8 cellular contexts compared by ENCODE assay signal in the genomic region with DNA sequence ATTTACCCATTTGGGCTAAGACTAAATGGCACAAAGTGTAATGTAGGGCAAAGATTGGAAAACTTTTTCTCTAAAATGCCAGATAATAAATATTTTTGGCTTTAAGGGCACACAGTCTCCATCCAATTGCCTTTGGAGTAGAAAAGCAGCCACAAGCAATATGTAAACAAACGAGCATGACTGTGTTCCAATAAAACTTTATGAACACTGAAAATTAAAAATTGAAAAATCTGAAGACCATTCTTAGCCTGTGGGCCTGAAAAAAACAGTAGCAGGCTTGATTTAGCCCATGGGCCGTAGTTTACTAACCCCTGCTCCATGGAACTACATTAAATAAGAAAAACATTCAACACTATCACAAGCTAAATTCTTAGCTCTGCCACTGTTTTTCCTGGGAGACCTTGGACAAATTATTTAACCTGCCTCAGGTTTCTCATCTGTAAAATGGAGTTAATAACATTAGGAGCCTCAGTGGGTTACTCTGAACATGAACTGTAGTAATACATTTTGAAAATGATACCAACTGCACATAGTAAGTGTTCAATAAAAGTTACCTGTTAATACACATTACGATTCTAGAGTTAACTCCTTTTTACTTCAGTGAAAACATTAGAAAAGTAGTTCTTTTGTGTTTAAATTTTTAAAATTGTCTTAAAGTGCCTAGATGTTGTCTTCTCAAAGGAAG. TPM values are rescaled to one million over a fixed set of nuclear protein-coding genes. Genes with fewer than 3 reads are reported as not detected.
DNase-seq lines count a peak whose midpoint lies in the region; ATAC-seq, FAIRE-seq and TF ChIP-seq lines count a peak whose summit lies in the region.

No MANE protein-coding gene starts in this region.

- peaks cover 20% of the 10 kb centered on the region for H3K36me3 Mint-ChIP-seq in activated CD4-positive, alpha-beta T cell treated with anti-CD3 and anti-CD28 coated beads, Interleukin-2, amount 10 ng/mL, durations not matched to agents 24 days and 14 days (ENCODE audit: low read depth)
- peaks cover 37% of the 10 kb centered on the region for H3K36me3 Mint-ChIP-seq in activated CD8-positive, alpha-beta T cell treated with anti-CD3 and anti-CD28 coated beads, Interleukin-2, amount 10 ng/mL, durations not matched to agents 7 days and 5 days (ENCODE audit: low read depth)

- no peak overlapping the region for H2AFZ ChIP-seq in keratinocyte (ENCODE audit: control insufficient read depth, low read length)

- H3K4me3 Mint-ChIP-seq in activated CD4-positive, alpha-beta T cell treated with anti-CD3 and anti-CD28 coated beads, Interleukin-2, amount 10 ng/mL, durations not matched to agents 24 days and 14 days = peak overlapping the region; percentile 87
- peak overlapping the region; percentile 95 for H3K4me3 Mint-ChIP-seq in activated CD8-positive, alpha-beta T cell treated with anti-CD3 and anti-CD28 coated beads, Interleukin-2, amount 10 ng/mL, durations not matched to agents 7 days and 5 days

- H3K27ac ChIP-seq in keratinocyte (ENCODE audit: control insufficient read depth, insufficient read depth, low read length) (peak overlapping the region; percentile 94), thoracic aorta (peak overlapping the region; percentile 82 to 83)

- no peaks in the 10 kb centered on the region for H3K27me3 Mint-ChIP-seq in activated CD4-positive, alpha-beta T cell treated with anti-CD3 and anti-CD28 coated beads, Interleukin-2, amount 10 ng/mL, durations not matched to agents 24 days and 14 days
- no peaks in the 10 kb centered on the region for H3K27me3 Mint-ChIP-seq in activated CD8-positive, alpha-beta T cell treated with anti-CD3 and anti-CD28 coated beads, Interleukin-2, amount 10 ng/mL, durations not matched to agents 7 days and 5 days (ENCODE audit: low read depth)

- H3K27ac Mint-ChIP-seq in activated CD4-positive, alpha-beta T cell treated with anti-CD3 and anti-CD28 coated beads, Interleukin-2, amount 10 ng/mL, durations not matched to agents 24 days and 14 days = peak overlapping the region; percentile 93
- peak overlapping the region; percentile 99 for H3K27ac Mint-ChIP-seq in activated CD8-positive, alpha-beta T cell treated with anti-CD3 and anti-CD28 coated beads, Interleukin-2, amount 10 ng/mL, durations not matched to agents 7 days and 5 days

- peaks cover 61% of the 10 kb centered on the region for H3K4me1 Mint-ChIP-seq in activated CD4-positive, alpha-beta T cell treated with anti-CD3 and anti-CD28 coated beads, Interleukin-2, amount 10 ng/mL, durations not matched to agents 24 days and 14 days
- peaks cover 70% of the 10 kb centered on the region for H3K4me1 Mint-ChIP-seq in activated CD8-positive, alpha-beta T cell treated with anti-CD3 and anti-CD28 coated beads, Interleukin-2, amount 10 ng/mL, durations not matched to agents 7 days and 5 days (ENCODE audit: low read depth)

- no peak for FAIRE-seq in keratinocyte (lab: Jason Lieb, UNC)

- H3K4me1 ChIP-seq in keratinocyte (ENCODE audit: control insufficient read depth, extremely low read depth, insufficient read depth, low read length) (peaks cover 13% of the 10 kb centered on the region), thoracic aorta (ENCODE audit: control insufficient read depth in 1 of 2, low read depth in 2 of 2) (peaks cover 22 to 50% of the 10 kb centered on the region in 2 donors)

- peak overlapping the region; percentile 90 for H3K9ac ChIP-seq in keratinocyte (ENCODE audit: control insufficient read depth, extremely low read depth, insufficient read depth, low read length)

- H3K36me3 ChIP-seq in keratinocyte (ENCODE audit: control insufficient read depth in 2 of 2, extremely low read depth in 1 of 2, insufficient read depth in 2 of 2, low read length in 2 of 2) (no peaks in the 10 kb centered on the region), thoracic aorta (no peaks in the 10 kb centered on the region)

- no peak for DNase-seq in activated CD4-positive, alpha-beta T cell treated with anti-CD3 and anti-CD28 coated beads, Interleukin-2, amount 10 ng/mL, durations not matched to agents 24 days and 14 days
- no peak for DNase-seq in activated CD4-positive, alpha-beta T cell treated with anti-CD3 and anti-CD28 coated beads, Interleukin-2, amount 50 U/mL, for 48 hours
- DNase-seq in activated CD8-positive, alpha-beta T cell treated with anti-CD3 and anti-CD28 coated beads, Interleukin-2, amount 10 ng/mL, durations not matched to agents 7 days and 5 days = no peak
- DNase-seq in keratinocyte (ENCODE audit: low read depth, low spot score) = no peak
- no peak for DNase-seq in thoracic aorta (ENCODE audit: low spot score)
- no peak for DNase-seq in NCI-H226

- CTCF ChIA-PET in activated CD8-positive, alpha-beta T cell treated with anti-CD3 and anti-CD28 coated beads, Interleukin-2, amount 10 ng/mL, durations not matched to agents 7 days and 5 days (lab: Charles Lee) = interaction anchor here (1.3 to 4.3 kb wide), 6 partner anchors 8 to 96 kb away, joined by 3 to 53 read pairs (median 12); a partner anchor contains a TSS

- H3K79me2 ChIP-seq in keratinocyte (ENCODE audit: control insufficient read depth, insufficient read depth, low read length) = peaks cover 43% of the 10 kb centered on the region

- H3K9me1 ChIP-seq in keratinocyte (ENCODE audit: control insufficient read depth, extremely low read depth, insufficient read depth, low read length) = no peaks in the 10 kb centered on the region

- POLR2A ChIA-PET in activated CD8-positive, alpha-beta T cell treated with anti-CD3 and anti-CD28 coated beads, Interleukin-2, amount 10 ng/mL, durations not matched to agents 7 days and 5 days (lab: Charles Lee) = interaction anchor here (0.6 to 2.9 kb wide), 5 partner anchors 11 to 376 kb away, joined by 3 to 12 read pairs (median 8); a partner anchor contains a TSS

- peak overlapping the region; percentile 77 to 87 (median 80) for H3K4me3 ChIP-seq in keratinocyte (ENCODE audit: control insufficient read depth in 2 of 3, extremely low read depth in 1 of 3, insufficient read depth in 2 of 3, low read depth in 1 of 3, low read length in 3 of 3)
- peak overlapping the region; percentile 77 for H3K4me3 ChIP-seq in thoracic aorta

- no peaks in the 10 kb centered on the region for H3K9me3 ChIP-seq in keratinocyte (ENCODE audit: control insufficient read depth, low read depth, low read length)
- no peaks in the 10 kb centered on the region for H3K9me3 ChIP-seq in thoracic aorta

- intact Hi-C loops in activated CD4-positive, alpha-beta T cell treated with anti-CD3 and anti-CD28 coated beads, Interleukin-2, amount 10 ng/mL, durations not matched to agents 24 days and 14 days (cut with micrococcal nuclease) = loop anchor here (5.0 kb wide), 3 partner anchors 245 to 365 kb away; a partner anchor contains a TSS

- H4K20me1 ChIP-seq in keratinocyte (ENCODE audit: control insufficient read depth, extremely low read depth, insufficient read depth, low read length) = no peaks in the 10 kb centered on the region

- H3K4me2 ChIP-seq in keratinocyte (ENCODE audit: control insufficient read depth, extremely low read depth, insufficient read depth, low read depth, low read length) = peak overlapping the region; percentile 81

- TF ChIP-seq CTCF in keratinocyte (optimal IDR thresholded peaks at IDR 0.05 in 1 of 3, IDR thresholded peaks at IDR 0.05 in 1 of 3, conservative IDR thresholded peaks at IDR 0.05 in 1 of 3; ENCODE audit: extremely low read depth in 1 of 3, insufficient read depth in 2 of 3, low read length in 3 of 3) (no peak), thoracic aorta (IDR thresholded peaks at IDR 0.05) (no peak)

- peaks cover 3% of the 10 kb centered on the region for H3K9me3 Mint-ChIP-seq in activated CD4-positive, alpha-beta T cell treated with anti-CD3 and anti-CD28 coated beads, Interleukin-2, amount 10 ng/mL, durations not matched to agents 24 days and 14 days
- no peaks in the 10 kb centered on the region for H3K9me3 Mint-ChIP-seq in activated CD8-positive, alpha-beta T cell treated with anti-CD3 and anti-CD28 coated beads, Interleukin-2, amount 10 ng/mL, durations not matched to agents 7 days and 5 days (ENCODE audit: insufficient read depth)

- H3K27me3 ChIP-seq in keratinocyte (ENCODE audit: control insufficient read depth, extremely low read depth, insufficient read depth, low read length) (no peaks in the 10 kb centered on the region), thoracic aorta (replicated peaks; ENCODE audit: insufficient read depth) (no peaks in the 10 kb centered on the region)

- dilution Hi-C loops in keratinocyte (cut with MboI; ENCODE audit: extremely low pct_ligation_motif_present, low sequenced_read_pairs) = no loop called here

- ATAC-seq in activated CD8-positive, alpha-beta T cell treated with anti-CD3 and anti-CD28 coated beads, Interleukin-2, amount 10 ng/mL, durations not matched to agents 7 days and 5 days = no peak
- ATAC-seq in thoracic aorta (ENCODE audit: insufficient number of reproducible peaks, low FRiP score, low read depth) (no peak), GM21360 (IDR thresholded peaks at IDR 0.05; ENCODE audit: unreplicated experiment) (no peak), GM19035 (IDR thresholded peaks at IDR 0.05; ENCODE audit: unreplicated experiment) (no peak)

RNA-seq across cellular contexts. Expression of a gene that starts 1.3 kb away (rescaled TPM):
- 22.5 and 26.3 TPM in 2 replicates for total RNA-seq in activated CD4-positive, alpha-beta T cell treated with anti-CD3 and anti-CD28 coated beads, Interleukin-2, amount 10 ng/mL, durations not matched to agents 24 days and 14 days
- total RNA-seq in activated CD8-positive, alpha-beta T cell treated with anti-CD3 and anti-CD28 coated beads, Interleukin-2, amount 10 ng/mL, durations not matched to agents 7 days and 5 days = 10 to 100 TPM; 37.3 to 37.6 TPM
- 10.0 to 18.5 TPM (median 17.7 TPM) in 3 replicates for polyA plus RNA-seq in keratinocyte
- polyA plus RNA-seq in keratinocyte (2011; ENCODE audit: low read depth) = 11.6 TPM
- polyA plus RNA-seq in keratinocyte (2011; cell fraction: cytosol; rRNA removed) = 9.2 and 17.3 TPM in 2 replicates
- 18.6 and 32.3 TPM in 2 replicates for polyA plus RNA-seq in keratinocyte (2011; cell fraction: nucleus; rRNA removed)
- polyA plus RNA-seq in keratinocyte (2012; ENCODE audit: low replicate concordance) = 10.2 and 19.4 TPM in 2 replicates
- polyA minus RNA-seq in keratinocyte = 4.7 to 11.2 TPM (median 10.6 TPM) in 3 replicates
- 5.0 TPM for polyA minus RNA-seq in keratinocyte (2011; cell fraction: cytosol; rRNA and poly(A)+ RNA removed)
- polyA minus RNA-seq in keratinocyte (2011; cell fraction: nucleus; rRNA and poly(A)+ RNA removed) = 9.1 and 14.1 TPM in 2 replicates
- total RNA-seq in thoracic aorta = 10 to 100 TPM; 16.6 to 19.2 TPM

RNA-seq across cellular contexts. Expression of a gene that starts 26.7 kb away (rescaled TPM):
- total RNA-seq in activated CD4-positive, alpha-beta T cell treated with anti-CD3 and anti-CD28 coated beads, Interleukin-2, amount 10 ng/mL, durations not matched to agents 24 days and 14 days = 13.6 and 16.2 TPM in 2 replicates
- total RNA-seq in activated CD8-positive, alpha-beta T cell treated with anti-CD3 and anti-CD28 coated beads, Interleukin-2, amount 10 ng/mL, durations not matched to agents 7 days and 5 days = 10 to 100 TPM; 13.1 to 13.7 TPM
- 5.6 to 10.0 TPM (median 6.9 TPM) in 3 replicates for polyA plus RNA-seq in keratinocyte
- polyA plus RNA-seq in keratinocyte (2011; ENCODE audit: low read depth) = 10.1 TPM
- 3.7 and 5.6 TPM in 2 replicates for polyA plus RNA-seq in keratinocyte (2011; cell fraction: cytosol; rRNA removed)
- 5.5 and 9.5 TPM in 2 replicates for polyA plus RNA-seq in keratinocyte (2011; cell fraction: nucleus; rRNA removed)
- 5.9 and 9.0 TPM in 2 replicates for polyA plus RNA-seq in keratinocyte (2012; ENCODE audit: low replicate concordance)
- polyA minus RNA-seq in keratinocyte = 1.3 to 11.5 TPM (median 2.7 TPM) in 3 replicates
- polyA minus RNA-seq in keratinocyte (2011; cell fraction: cytosol; rRNA and poly(A)+ RNA removed) = 4.0 TPM
- polyA minus RNA-seq in keratinocyte (2011; cell fraction: nucleus; rRNA and poly(A)+ RNA removed) = 1.9 and 5.2 TPM in 2 replicates
- 10 to 100 TPM; 22.5 to 56.6 TPM for total RNA-seq in thoracic aorta
